ENCODE assay signal across 8 cellular contexts in the genomic region with DNA sequence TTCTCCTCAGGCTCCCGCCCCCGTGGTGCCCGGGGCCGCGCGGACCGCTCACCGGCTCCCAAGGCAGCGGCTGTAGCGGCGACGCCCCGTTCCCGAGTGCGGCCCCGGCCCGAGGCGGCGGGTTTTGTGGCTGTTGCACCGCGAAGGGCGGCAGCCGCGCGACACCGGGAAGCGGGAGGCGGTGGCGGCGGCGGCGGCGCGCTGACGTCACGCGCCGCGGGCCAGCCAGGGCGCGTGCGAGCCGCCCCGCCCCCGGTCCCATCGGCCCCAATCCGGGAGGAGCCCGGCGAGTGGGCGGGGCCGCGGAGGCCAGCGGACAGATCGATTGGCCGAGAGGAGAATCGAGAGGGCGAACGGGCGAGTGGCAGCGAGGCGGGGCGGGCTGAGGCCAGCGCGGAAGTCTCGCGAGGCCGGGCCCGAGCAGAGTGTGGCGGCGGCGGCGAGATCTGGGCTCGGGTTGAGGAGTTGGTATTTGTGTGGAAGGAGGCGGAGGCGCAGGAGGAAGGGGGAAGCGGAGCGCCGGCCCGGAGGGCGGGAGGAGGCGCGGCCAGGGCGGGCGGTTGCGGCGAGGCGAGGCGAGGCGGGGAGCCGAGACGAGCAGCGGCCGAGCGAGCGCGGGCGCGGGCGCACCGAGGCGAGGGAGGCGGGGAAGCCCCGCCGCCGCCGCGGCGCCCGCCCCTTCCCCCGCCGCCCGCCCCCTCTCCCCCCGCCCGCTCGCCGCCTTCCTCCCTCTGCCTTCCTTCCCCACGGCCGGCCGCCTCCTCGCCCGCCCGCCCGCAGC. TPM values are rescaled to one million over a fixed set of nuclear protein-coding genes. Genes with fewer than 3 reads are reported as not detected.
A peak's percentile ranks its signal among the peaks of the same experiment; 100 is the strongest.
DNase-seq lines count a peak whose midpoint lies in the region; ATAC-seq and TF ChIP-seq lines count a peak whose summit lies in the region.

A gene (plus strand): TSS at position 726 of the 781 bp plus-strand sequence. CDS start 101 bp downstream, outside the sequence.

- H3K36me3 ChIP-seq in SK-N-MC (ENCODE audit: insufficient read depth, low read length) (peaks cover 29% of the 10 kb centered on the region), gastroesophageal sphincter (no peaks in the 10 kb centered on the region)

- H3K4me3 ChIP-seq in GM08714 (ENCODE audit: low read length) (peak within 1 kb of the TSS; percentile 99), SK-N-MC (peak within 1 kb of the TSS; percentile 96), gastroesophageal sphincter (peak within 1 kb of the TSS; percentile 95 to 100)

- H3K36me3 Mint-ChIP-seq in activated naive CD4-positive, alpha-beta T cell treated with anti-CD3 and anti-CD28 coated beads, Interleukin-2, amount 10 ng/mL, durations not matched to agents 7 days and 5 days, result peaks cover 53% of the 10 kb centered on the region

- H3K4me1 ChIP-seq in gastroesophageal sphincter, result peaks cover 0 to 67% (median 38%) of the 10 kb centered on the region in 3 donors

- H3K27ac ChIP-seq in SK-N-MC, result peak within 1 kb of the TSS; percentile 95
- H3K27ac ChIP-seq in gastroesophageal sphincter, result peak within 1 kb of the TSS; percentile 92 to 100 (median 100)

- DNase-seq in NCI-H1048 (lab: John Stamatoyannopoulos, UW) (peak; percentile 96), SK-N-MC (ENCODE audit: low read depth, low spot score) (peak; percentile 74), nucleus accumbens (lab: John Stamatoyannopoulos, UW) (peak; percentile 51 to 99 (median 95)), superior temporal gyrus (ENCODE audit: extremely low spot score) (peak; percentile 96)
- peak; percentile 99 for DNase-seq in activated naive CD4-positive, alpha-beta T cell treated with anti-CD3 and anti-CD28 coated beads, Interleukin-2, amount 10 ng/mL, durations not matched to agents 7 days and 5 days

- H3K4me1 Mint-ChIP-seq in activated naive CD4-positive, alpha-beta T cell treated with anti-CD3 and anti-CD28 coated beads, Interleukin-2, amount 10 ng/mL, durations not matched to agents 7 days and 5 days, result peaks cover 69% of the 10 kb centered on the region

- H3K9me3 ChIP-seq in SK-N-MC (ENCODE audit: low read depth, low read length), result no peaks in the 10 kb centered on the region
- no peaks in the 10 kb centered on the region for H3K9me3 ChIP-seq in gastroesophageal sphincter

- peaks cover 4% of the 10 kb centered on the region for H3K27me3 Mint-ChIP-seq in activated naive CD4-positive, alpha-beta T cell treated with anti-CD3 and anti-CD28 coated beads, Interleukin-2, amount 10 ng/mL, durations not matched to agents 7 days and 5 days

- peak within 1 kb of the TSS; percentile 99 for H3K27ac Mint-ChIP-seq in activated naive CD4-positive, alpha-beta T cell treated with anti-CD3 and anti-CD28 coated beads, Interleukin-2, amount 10 ng/mL, durations not matched to agents 7 days and 5 days

- peak; percentile 69 for ATAC-seq in HG02588 (IDR thresholded peaks at IDR 0.05; ENCODE audit: unreplicated experiment)
- peak; percentile 89 for ATAC-seq in gastroesophageal sphincter

- TF ChIP-seq EP300 in gastroesophageal sphincter (IDR thresholded peaks at IDR 0.05), result no peak

- H3K9me3 Mint-ChIP-seq in activated naive CD4-positive, alpha-beta T cell treated with anti-CD3 and anti-CD28 coated beads, Interleukin-2, amount 10 ng/mL, durations not matched to agents 7 days and 5 days, result no peaks in the 10 kb centered on the region

- H3K9ac ChIP-seq in SK-N-MC (ENCODE audit: insufficient read length), result peak within 1 kb of the TSS; percentile 87

- no peaks in the 10 kb centered on the region for H3K27me3 ChIP-seq in gastroesophageal sphincter

- WGBS in gastroesophageal sphincter (ENCODE audit: low coverage in 1 of 2), 2 donors, result 0% methylated on average over 13 to 22 of the region's 123 CpGs

- peak; percentile 69 to 85 for TF ChIP-seq POLR2A in gastroesophageal sphincter (IDR thresholded peaks at IDR 0.05)

- peak within 1 kb of the TSS; percentile 95 for H3K4me3 Mint-ChIP-seq in activated naive CD4-positive, alpha-beta T cell treated with anti-CD3 and anti-CD28 coated beads, Interleukin-2, amount 10 ng/mL, durations not matched to agents 7 days and 5 days

- no peak for TF ChIP-seq CTCF in gastroesophageal sphincter (IDR thresholded peaks at IDR 0.05)

- CTCF ChIA-PET in activated naive CD4-positive, alpha-beta T cell treated with anti-CD3 and anti-CD28 coated beads, Interleukin-2, amount 10 ng/mL, durations not matched to agents 7 days and 5 days (lab: Charles Lee), result interaction anchor here (2.1 kb wide), 1 partner anchor 14 kb away, joined by 15 read pairs; no protein-coding TSS in a partner anchor

RNA-seq across cellular contexts. Expression of the gene that starts here (rescaled TPM):
- total RNA-seq in gastroesophageal sphincter, result 10 to 100 TPM; 55.1 to 76.3 (median 62.5) TPM

Comparison
In these comparisons a context has a peak if more than half of its experiments do, and no peak if none do; other contexts are left out.
1. Peak in every context shown above with its lines: DNase-seq, ATAC-seq, H3K4me3 ChIP-seq and H3K27ac ChIP-seq.